8 cellular contexts compared by ENCODE assay signal in the genomic region with DNA sequence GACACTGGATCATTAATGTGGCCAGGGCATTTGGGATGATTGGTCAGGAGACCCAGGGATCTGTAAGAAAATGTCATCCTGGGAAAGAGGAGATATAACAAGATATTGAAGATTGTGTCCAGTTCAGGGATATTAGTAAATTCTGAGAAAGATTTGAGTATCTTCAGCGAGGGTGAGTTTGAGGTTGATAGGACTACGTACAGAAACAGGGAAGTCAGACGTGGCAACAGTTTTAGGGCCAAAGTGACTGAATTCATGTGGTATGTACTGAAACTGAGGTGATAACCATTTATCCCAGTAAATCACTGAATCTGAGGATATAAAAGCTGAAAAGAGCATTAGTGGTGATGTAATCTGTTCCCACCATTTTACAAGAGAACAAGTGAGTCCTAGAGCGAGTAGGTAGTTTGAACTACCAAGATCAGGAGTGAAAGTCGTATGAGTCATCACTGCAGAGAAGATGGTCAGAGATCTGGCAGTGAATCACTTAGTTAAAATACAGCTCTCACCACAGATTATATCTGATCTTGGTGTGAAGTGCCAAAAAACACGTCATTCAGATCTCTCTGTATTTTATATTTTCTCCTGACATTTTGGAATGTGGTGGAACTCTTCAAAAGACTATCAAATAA.
A peak's percentile ranks its signal among the peaks of the same experiment; 100 is the strongest.
DNase-seq lines count a peak whose midpoint lies in the region; ATAC-seq, FAIRE-seq and TF ChIP-seq lines count a peak whose summit lies in the region.

No MANE protein-coding gene starts in this region.

- H3K79me2 ChIP-seq in OCI-LY3 (ENCODE audit: low read length), result no peaks in the 10 kb centered on the region

- H3K27me3 ChIP-seq in OCI-LY3 (ENCODE audit: low read depth, low read length) (no peaks in the 10 kb centered on the region), Caco-2 (replicated peaks; ENCODE audit: control insufficient read depth, insufficient read depth, low read length) (no peaks in the 10 kb centered on the region)

- no peak overlapping the region for H3K4me3 Mint-ChIP-seq in Caco-2 (ENCODE audit: unreplicated experiment)

- H3K9me3 ChIP-seq in A549, result no peaks in the 10 kb centered on the region
- H3K9me3 ChIP-seq in OCI-LY3 (ENCODE audit: insufficient read depth, low read length), result no peaks in the 10 kb centered on the region
- no peaks in the 10 kb centered on the region; the same call in 1 of the 2 replicates for H3K9me3 ChIP-seq in Caco-2

- H3K4me1 Mint-ChIP-seq in Caco-2 (ENCODE audit: low read depth, unreplicated experiment), result no peaks in the 10 kb centered on the region

- H3K27ac ChIP-seq in A549, result no peak overlapping the region
- H3K27ac ChIP-seq in OCI-LY3 (ENCODE audit: low read length), result peak overlapping the region; percentile 39; the same call in 1 of the 2 replicates

- no peaks in the 10 kb centered on the region for H3K36me3 Mint-ChIP-seq in Caco-2 (ENCODE audit: insufficient read depth, unreplicated experiment)

- peak overlapping the region; percentile 39 for H3K9ac ChIP-seq in OCI-LY3 (ENCODE audit: low read length)

- POLR2A ChIA-PET in A549 (lab: Yijun Ruan, JAX), result no interaction called here
- POLR2A ChIA-PET in Caco-2 (lab: Charles Lee), result no interaction called here

- H3K4me1 ChIP-seq in A549, result no peaks in the 10 kb centered on the region
- H3K4me1 ChIP-seq in OCI-LY3 (ENCODE audit: low read length), result peaks cover 13% of the 10 kb centered on the region
- no peaks in the 10 kb centered on the region for H3K4me1 ChIP-seq in Caco-2

- no peak for FAIRE-seq in A549 (lab: Jason Lieb, UNC)

- TF ChIP-seq CTCF in A549 (IDR thresholded peaks at IDR 0.05) (no peak), OCI-LY3 (IDR thresholded peaks at IDR 0.05; ENCODE audit: low read depth, low read length) (no peak), Caco-2 (IDR thresholded peaks at IDR 0.05; ENCODE audit: insufficient read depth in 1 of 2, low read depth in 1 of 2, low read length in 1 of 2, severe bottlenecking in 1 of 2, unreplicated experiment in 1 of 2) (no peak)

- TF ChIP-seq RAD21 in A549 (conservative IDR thresholded peaks at IDR 0.05 in 1 of 2, IDR thresholded peaks at IDR 0.05 in 1 of 2), result no peak

- no peaks in the 10 kb centered on the region for H3K27me3 Mint-ChIP-seq in Caco-2 (ENCODE audit: insufficient read depth, unreplicated experiment)

- H3K36me3 ChIP-seq in OCI-LY3 (replicated peaks; ENCODE audit: low read depth, low read length) (no peaks in the 10 kb centered on the region), Caco-2 (ENCODE audit: control insufficient read depth, insufficient read depth, low read length) (no peaks in the 10 kb centered on the region)

- H4K20me1 ChIP-seq in OCI-LY3 (ENCODE audit: insufficient read depth, low read length), result no peaks in the 10 kb centered on the region

- DNase-seq in A549 (ENCODE audit: low read depth in 1 of 2, low spot score in 1 of 2) (peak in 1 of 2 experiments; percentile 28), glomerular visceral epithelial cell (ENCODE audit: extremely low spot score) (peak; percentile 91), Caco-2 (no peak), NCI-H1417 treated with DMSO at 0.1 percent for 48 hours (lab: John Stamatoyannopoulos, UW) (no peak)
- DNase-seq in activated effector memory CD4-positive, alpha-beta T cell treated with anti-CD3 and anti-CD28 coated beads, Interleukin-2, amount 50 U/mL, for 16 hours, result no peak

- no peaks in the 10 kb centered on the region for H3K9me3 Mint-ChIP-seq in Caco-2 (ENCODE audit: unreplicated experiment)

- intact Hi-C loops in Caco-2 (cut with micrococcal nuclease; ENCODE audit: unreplicated experiment), result no loop called here

- H2AFZ ChIP-seq in OCI-LY3 (ENCODE audit: low read depth, low read length), result peak overlapping the region; percentile 94

- H3K27ac Mint-ChIP-seq in Caco-2 (ENCODE audit: unreplicated experiment), result no peak overlapping the region

- no peak overlapping the region for H3K4me3 ChIP-seq in A549
- H3K4me3 ChIP-seq in OCI-LY3 (ENCODE audit: low read length), result peak overlapping the region; percentile 70
- H3K4me3 ChIP-seq in Caco-2 (ENCODE audit: low read depth, low read length), result no peak overlapping the region

- TF ChIP-seq POLR2A in A549 (IDR thresholded peaks at IDR 0.05; ENCODE audit: low read length), result no peak

- CTCF ChIA-PET in A549 (lab: Yijun Ruan, JAX), result no interaction called here
- CTCF ChIA-PET in Caco-2 (lab: Charles Lee), result interaction anchor here (0.6 kb wide), 1 partner anchor 229 kb away, joined by 3 read pairs; no protein-coding TSS in a partner anchor

- ATAC-seq in A549 (peak; percentile 61 to 70; a peak in 2 of 6 replicates), GM18870 (IDR thresholded peaks at IDR 0.05; ENCODE audit: unreplicated experiment) (peak; percentile 100), HG02981 (IDR thresholded peaks at IDR 0.05; ENCODE audit: unreplicated experiment) (peak; percentile 100)

- TF ChIP-seq EP300 in A549 (IDR thresholded peaks at IDR 0.05), result no peak

- BruUV-seq in Caco-2 (replicated peaks; lab: Mats Ljungman, UMichigan), result no TSS peak

- 4% methylated on average over 6 of the region's 6 CpGs for WGBS in A549 (ENCODE audit: missing lambda C conversion rate)

- H3K4me2 ChIP-seq in A549, result no peak overlapping the region
- peak overlapping the region; percentile 86 for H3K4me2 ChIP-seq in OCI-LY3 (ENCODE audit: low read length)

TF ChIP-seq in A549, 52 proteins besides CTCF, POLR2A, EP300 and RAD21:
- TF ChIP-seq GATA3 (IDR thresholded peaks at IDR 0.05; ENCODE audit: borderline replicate concordance), result peak; percentile 30; the same call in 1 of the 2 replicates
- TF ChIP-seq, protein P1, sequence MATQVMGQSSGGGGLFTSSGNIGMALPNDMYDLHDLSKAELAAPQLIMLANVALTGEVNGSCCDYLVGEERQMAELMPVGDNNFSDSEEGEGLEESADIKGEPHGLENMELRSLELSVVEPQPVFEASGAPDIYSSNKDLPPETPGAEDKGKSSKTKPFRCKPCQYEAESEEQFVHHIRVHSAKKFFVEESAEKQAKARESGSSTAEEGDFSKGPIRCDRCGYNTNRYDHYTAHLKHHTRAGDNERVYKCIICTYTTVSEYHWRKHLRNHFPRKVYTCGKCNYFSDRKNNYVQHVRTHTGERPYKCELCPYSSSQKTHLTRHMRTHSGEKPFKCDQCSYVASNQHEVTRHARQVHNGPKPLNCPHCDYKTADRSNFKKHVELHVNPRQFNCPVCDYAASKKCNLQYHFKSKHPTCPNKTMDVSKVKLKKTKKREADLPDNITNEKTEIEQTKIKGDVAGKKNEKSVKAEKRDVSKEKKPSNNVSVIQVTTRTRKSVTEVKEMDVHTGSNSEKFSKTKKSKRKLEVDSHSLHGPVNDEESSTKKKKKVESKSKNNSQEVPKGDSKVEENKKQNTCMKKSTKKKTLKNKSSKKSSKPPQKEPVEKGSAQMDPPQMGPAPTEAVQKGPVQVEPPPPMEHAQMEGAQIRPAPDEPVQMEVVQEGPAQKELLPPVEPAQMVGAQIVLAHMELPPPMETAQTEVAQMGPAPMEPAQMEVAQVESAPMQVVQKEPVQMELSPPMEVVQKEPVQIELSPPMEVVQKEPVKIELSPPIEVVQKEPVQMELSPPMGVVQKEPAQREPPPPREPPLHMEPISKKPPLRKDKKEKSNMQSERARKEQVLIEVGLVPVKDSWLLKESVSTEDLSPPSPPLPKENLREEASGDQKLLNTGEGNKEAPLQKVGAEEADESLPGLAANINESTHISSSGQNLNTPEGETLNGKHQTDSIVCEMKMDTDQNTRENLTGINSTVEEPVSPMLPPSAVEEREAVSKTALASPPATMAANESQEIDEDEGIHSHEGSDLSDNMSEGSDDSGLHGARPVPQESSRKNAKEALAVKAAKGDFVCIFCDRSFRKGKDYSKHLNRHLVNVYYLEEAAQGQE (IDR thresholded peaks at IDR 0.05), result no peak
- TF ChIP-seq FOSL2 (IDR thresholded peaks at IDR 0.05), result no peak
- peak; percentile 84 for TF ChIP-seq FOSL2 (CRISPR knock-in tag; IDR thresholded peaks at IDR 0.05)
- TF ChIP-seq, protein P2, sequence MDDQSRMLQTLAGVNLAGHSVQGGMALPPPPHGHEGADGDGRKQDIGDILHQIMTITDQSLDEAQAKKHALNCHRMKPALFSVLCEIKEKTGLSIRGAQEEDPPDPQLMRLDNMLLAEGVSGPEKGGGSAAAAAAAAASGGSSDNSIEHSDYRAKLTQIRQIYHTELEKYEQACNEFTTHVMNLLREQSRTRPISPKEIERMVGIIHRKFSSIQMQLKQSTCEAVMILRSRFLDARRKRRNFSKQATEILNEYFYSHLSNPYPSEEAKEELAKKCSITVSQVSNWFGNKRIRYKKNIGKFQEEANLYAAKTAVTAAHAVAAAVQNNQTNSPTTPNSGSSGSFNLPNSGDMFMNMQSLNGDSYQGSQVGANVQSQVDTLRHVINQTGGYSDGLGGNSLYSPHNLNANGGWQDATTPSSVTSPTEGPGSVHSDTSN (IDR thresholded peaks at IDR 0.05), result no peak
TF ChIP-seq in A549: peak in this region for 2.
